ENCODE assay signal across 15 cellular contexts in genomic region chr19:35533201-35533821, GRCh38. TPM values are rescaled to one million over a fixed set of nuclear protein-coding genes. Genes with fewer than 3 reads are reported as not detected.
DNase-seq lines count a peak whose midpoint lies in the region; ATAC-seq and TF ChIP-seq lines count a peak whose summit lies in the region.
"Had no signal": no experiment of that assay in that cellular context is flagged by ENCODE, and none has a peak within 500 bp of the region (broad histone marks: within the 10 kb centered on the region; RNA-seq: fewer than 3 reads in every experiment).

Gene GAPDHS, plus strand, starts transcription at chr19:35533456. Its CDS starts 72 bp downstream, at chr19:35533528.

- POLR2A ChIA-PET in activated CD4-positive, alpha-beta memory T cell treated with anti-CD3 and anti-CD28 coated beads, Interleukin-2, amount 10 ng/mL, durations not matched to agents 7 days and 5 days (lab: Charles Lee) = no interaction called here

- H3K4me3 Mint-ChIP-seq in activated naive CD4-positive, alpha-beta T cell treated with anti-CD3 and anti-CD28 coated beads, Interleukin-2, amount 10 ng/mL, durations not matched to agents 7 days and 5 days = peak within 1 kb of the TSS; percentile 57
- peak within 1 kb of the TSS; percentile 42 for H3K4me3 Mint-ChIP-seq in activated CD4-positive, alpha-beta memory T cell treated with anti-CD3 and anti-CD28 coated beads, Interleukin-2, amount 10 ng/mL, durations not matched to agents 7 days and 5 days
- peak within 1 kb of the TSS; percentile 21 for H3K4me3 Mint-ChIP-seq in glutamatergic neuron (ENCODE audit: unreplicated experiment)
- peak within 1 kb of the TSS; percentile 66 for H3K4me3 Mint-ChIP-seq in stimulated activated naive B cell treated with anti-CD40 and anti-IgM and Interleukin-4, amounts not matched to agents 10 μg/mL and 1 μg/mL and 100 μg/mL, for 72 hours

- ATAC-seq in stimulated activated naive B cell treated with anti-CD40 and anti-IgM and Interleukin-4, amounts not matched to agents 10 μg/mL and 1 μg/mL and 100 μg/mL, for 72 hours (replicated peaks) = peak in 1 of 2 donors; percentile 18
- ATAC-seq in HG03159 (IDR thresholded peaks at IDR 0.05; ENCODE audit: unreplicated experiment) = no peak

- peaks cover 73% of the 10 kb centered on the region for H3K27me3 Mint-ChIP-seq in activated naive CD4-positive, alpha-beta T cell treated with anti-CD3 and anti-CD28 coated beads, Interleukin-2, amount 10 ng/mL, durations not matched to agents 7 days and 5 days
- H3K27me3 Mint-ChIP-seq in activated CD4-positive, alpha-beta memory T cell treated with anti-CD3 and anti-CD28 coated beads, Interleukin-2, amount 10 ng/mL, durations not matched to agents 7 days and 5 days = peaks cover 36% of the 10 kb centered on the region
- peaks cover 17% of the 10 kb centered on the region for H3K27me3 Mint-ChIP-seq in glutamatergic neuron (ENCODE audit: unreplicated experiment)
- H3K27me3 Mint-ChIP-seq in stimulated activated naive B cell treated with anti-CD40 and anti-IgM and Interleukin-4, amounts not matched to agents 10 μg/mL and 1 μg/mL and 100 μg/mL, for 72 hours = peaks cover 51 to 61% of the 10 kb centered on the region in 2 donors

- no peaks in the 10 kb centered on the region for H3K9me3 ChIP-seq in WERI-Rb-1 (ENCODE audit: severe bottlenecking)

- no peaks in the 10 kb centered on the region for H3K9me3 Mint-ChIP-seq in activated naive CD4-positive, alpha-beta T cell treated with anti-CD3 and anti-CD28 coated beads, Interleukin-2, amount 10 ng/mL, durations not matched to agents 7 days and 5 days
- H3K9me3 Mint-ChIP-seq in activated CD4-positive, alpha-beta memory T cell treated with anti-CD3 and anti-CD28 coated beads, Interleukin-2, amount 10 ng/mL, durations not matched to agents 7 days and 5 days = no peaks in the 10 kb centered on the region
- peaks cover 5% of the 10 kb centered on the region for H3K9me3 Mint-ChIP-seq in glutamatergic neuron (ENCODE audit: unreplicated experiment)
- H3K9me3 Mint-ChIP-seq in stimulated activated naive B cell treated with anti-CD40 and anti-IgM and Interleukin-4, amounts not matched to agents 10 μg/mL and 1 μg/mL and 100 μg/mL, for 72 hours = no peaks in the 10 kb centered on the region

- H3K27me3 ChIP-seq in WERI-Rb-1 (ENCODE audit: insufficient read depth, low read depth, severe bottlenecking) = no peaks in the 10 kb centered on the region

- no peak within 1 kb of the TSS for H3K4me3 ChIP-seq in WERI-Rb-1 (ENCODE audit: low read depth, low read length)

- H3K36me3 Mint-ChIP-seq in activated naive CD4-positive, alpha-beta T cell treated with anti-CD3 and anti-CD28 coated beads, Interleukin-2, amount 10 ng/mL, durations not matched to agents 7 days and 5 days = no peaks in the 10 kb centered on the region
- H3K36me3 Mint-ChIP-seq in activated CD4-positive, alpha-beta memory T cell treated with anti-CD3 and anti-CD28 coated beads, Interleukin-2, amount 10 ng/mL, durations not matched to agents 7 days and 5 days (ENCODE audit: low read depth) = no peaks in the 10 kb centered on the region
- H3K36me3 Mint-ChIP-seq in glutamatergic neuron (ENCODE audit: unreplicated experiment) = peaks cover 8% of the 10 kb centered on the region
- peaks cover 5 to 9% of the 10 kb centered on the region in 2 donors for H3K36me3 Mint-ChIP-seq in stimulated activated naive B cell treated with anti-CD40 and anti-IgM and Interleukin-4, amounts not matched to agents 10 μg/mL and 1 μg/mL and 100 μg/mL, for 72 hours

- peaks cover 17% of the 10 kb centered on the region for H3K4me1 Mint-ChIP-seq in activated naive CD4-positive, alpha-beta T cell treated with anti-CD3 and anti-CD28 coated beads, Interleukin-2, amount 10 ng/mL, durations not matched to agents 7 days and 5 days
- H3K4me1 Mint-ChIP-seq in activated CD4-positive, alpha-beta memory T cell treated with anti-CD3 and anti-CD28 coated beads, Interleukin-2, amount 10 ng/mL, durations not matched to agents 7 days and 5 days = peaks cover 12% of the 10 kb centered on the region
- H3K4me1 Mint-ChIP-seq in glutamatergic neuron (ENCODE audit: low read depth, unreplicated experiment) = no peaks in the 10 kb centered on the region
- peaks cover 8 to 10% of the 10 kb centered on the region in 2 donors for H3K4me1 Mint-ChIP-seq in stimulated activated naive B cell treated with anti-CD40 and anti-IgM and Interleukin-4, amounts not matched to agents 10 μg/mL and 1 μg/mL and 100 μg/mL, for 72 hours

- TF ChIP-seq CTCF in glutamatergic neuron (IDR thresholded peaks at IDR 0.05; ENCODE audit: partially characterized antibody, unreplicated experiment) (no peak), WERI-Rb-1 (IDR thresholded peaks at IDR 0.05; ENCODE audit: low read depth, low read length) (no peak)

- H3K36me3 ChIP-seq in WERI-Rb-1 = no peaks in the 10 kb centered on the region
- H3K36me3 ChIP-seq: BE2C had no signal

- no peak within 1 kb of the TSS for H3K27ac ChIP-seq in WERI-Rb-1

- DNase-seq in activated naive CD4-positive, alpha-beta T cell treated with anti-CD3 and anti-CD28 coated beads, Interleukin-2, amount 10 ng/mL, durations not matched to agents 7 days and 5 days = no peak
- no peak for DNase-seq in activated naive CD4-positive, alpha-beta T cell treated with anti-CD3 and anti-CD28 coated beads, Interleukin-2, amount 50 U/mL, for 16 hours
- no peak for DNase-seq in activated CD4-positive, alpha-beta memory T cell treated with anti-CD3 and anti-CD28 coated beads, Interleukin-2, amount 10 ng/mL, durations not matched to agents 7 days and 5 days
- DNase-seq in glutamatergic neuron (no peak), WERI-Rb-1 (no peak), NK-92 (lab: John Stamatoyannopoulos, UW; ENCODE audit: unreplicated experiment) (no peak)
- DNase-seq in stimulated activated naive B cell treated with anti-CD40 and anti-IgM and Interleukin-4, amounts not matched to agents 10 μg/mL and 1 μg/mL and 100 μg/mL, for 72 hours = no peak
- DNase-seq: BE2C; central memory CD4-positive, alpha-beta T cell; hypothalamus; KG1; NCI-H1694 treated with DMSO at 0.1 percent for 48 hours had no signal

- peak within 1 kb of the TSS; percentile 17 for H3K27ac Mint-ChIP-seq in activated naive CD4-positive, alpha-beta T cell treated with anti-CD3 and anti-CD28 coated beads, Interleukin-2, amount 10 ng/mL, durations not matched to agents 7 days and 5 days
- H3K27ac Mint-ChIP-seq in activated CD4-positive, alpha-beta memory T cell treated with anti-CD3 and anti-CD28 coated beads, Interleukin-2, amount 10 ng/mL, durations not matched to agents 7 days and 5 days = no peak within 1 kb of the TSS
- no peak within 1 kb of the TSS for H3K27ac Mint-ChIP-seq in glutamatergic neuron (ENCODE audit: unreplicated experiment)
- H3K27ac Mint-ChIP-seq in stimulated activated naive B cell treated with anti-CD40 and anti-IgM and Interleukin-4, amounts not matched to agents 10 μg/mL and 1 μg/mL and 100 μg/mL, for 72 hours = peak within 1 kb of the TSS; percentile 39

- CTCF ChIA-PET in activated naive CD4-positive, alpha-beta T cell treated with anti-CD3 and anti-CD28 coated beads, Interleukin-2, amount 10 ng/mL, durations not matched to agents 7 days and 5 days (lab: Charles Lee) = no interaction called here
- CTCF ChIA-PET in activated CD4-positive, alpha-beta memory T cell treated with anti-CD3 and anti-CD28 coated beads, Interleukin-2, amount 10 ng/mL, durations not matched to agents 7 days and 5 days (lab: Charles Lee) = no interaction called here

RNA-seq across cellular contexts. Expression of gene GAPDHS, which starts in this region (rescaled TPM):
- total RNA-seq in activated CD4-positive, alpha-beta memory T cell treated with anti-CD3 and anti-CD28 coated beads, Interleukin-2, amount 10 ng/mL, durations not matched to agents 7 days and 5 days = not detected
- total RNA-seq in glutamatergic neuron (ENCODE audit: unreplicated experiment) = not detected
- total RNA-seq: lung microvascular endothelial cell, posterior vena cava had no signal

Comparison
In these comparisons a context has a peak if more than half of its experiments do, and no peak if none do; other contexts are left out.
1. H3K27ac Mint-ChIP-seq: peak in activated naive CD4-positive, alpha-beta T cell treated with anti-CD3 and anti-CD28 coated beads, Interleukin-2, amount 10 ng/mL, durations not matched to agents 7 days and 5 days (single experiment) and stimulated activated naive B cell treated with anti-CD40 and anti-IgM and Interleukin-4, amounts not matched to agents 10 μg/mL and 1 μg/mL and 100 μg/mL, for 72 hours (single experiment); none in activated CD4-positive, alpha-beta memory T cell treated with anti-CD3 and anti-CD28 coated beads, Interleukin-2, amount 10 ng/mL, durations not matched to agents 7 days and 5 days (single experiment) and glutamatergic neuron (single experiment).
2. Peak in every context shown above with its lines, with median percentiles within 50 percentile points of each other: H3K4me3 Mint-ChIP-seq.